15 cellular contexts compared by ENCODE assay signal in the genomic region with DNA sequence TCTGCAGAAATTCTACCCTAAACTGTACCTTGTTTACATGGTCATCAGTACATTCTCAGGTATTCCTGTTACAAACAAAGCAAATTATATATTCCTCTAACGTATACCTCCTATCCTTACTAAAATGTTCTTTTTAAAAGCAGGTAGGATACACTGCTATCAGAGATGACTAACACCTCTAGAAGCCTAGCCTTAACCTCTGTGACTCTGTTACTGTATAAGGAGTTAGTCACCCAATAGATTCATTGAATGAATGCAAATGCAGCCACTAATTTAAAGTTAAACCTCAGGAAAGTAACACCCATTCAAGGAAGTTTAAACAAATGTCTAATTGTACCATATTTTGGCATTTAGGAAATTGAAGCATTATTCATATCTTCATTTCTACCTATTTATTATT.
DNase-seq lines count a peak whose midpoint lies in the region; ATAC-seq, FAIRE-seq and TF ChIP-seq lines count a peak whose summit lies in the region.
"Had no signal": no experiment of that assay in that cellular context is flagged by ENCODE, and none has a peak within 500 bp of the region (broad histone marks: within the 10 kb centered on the region; RNA-seq: fewer than 3 reads in every experiment).

No MANE protein-coding gene starts in this region.

- peaks cover 12% of the 10 kb centered on the region for H3K4me1 Mint-ChIP-seq in activated T-cell treated with anti-CD3 and anti-CD28 coated beads, Interleukin-2, amount 50 U/mL, for 72 hours (ENCODE audit: low read depth)
- H3K4me1 Mint-ChIP-seq in stimulated activated naive B cell treated with anti-CD40 and anti-IgM and Interleukin-4, amounts not matched to agents 10 μg/mL and 1 μg/mL and 100 μg/mL, for 72 hours = peaks cover 54 to 75% of the 10 kb centered on the region in 2 donors

- H3K4me3 Mint-ChIP-seq in activated T-cell treated with anti-CD3 and anti-CD28 coated beads, Interleukin-2, amount 50 U/mL, for 72 hours = no peak overlapping the region
- H3K4me3 Mint-ChIP-seq in stimulated activated naive B cell treated with anti-CD40 and anti-IgM and Interleukin-4, amounts not matched to agents 10 μg/mL and 1 μg/mL and 100 μg/mL, for 72 hours = no peak overlapping the region

- TF ChIP-seq CTCF in bronchial epithelial cell (IDR thresholded peaks at IDR 0.05; ENCODE audit: insufficient read depth, low read length, severe bottlenecking) = no peak

- no peak overlapping the region for H3K4me3 ChIP-seq in bronchial epithelial cell (ENCODE audit: low read depth, low read length)
- H3K4me3 ChIP-seq: MG63 had no signal

- H3K9me3 Mint-ChIP-seq in activated T-cell treated with anti-CD3 and anti-CD28 coated beads, Interleukin-2, amount 50 U/mL, for 72 hours = peaks cover 4% of the 10 kb centered on the region in 2 donors
- H3K9me3 Mint-ChIP-seq in stimulated activated naive B cell treated with anti-CD40 and anti-IgM and Interleukin-4, amounts not matched to agents 10 μg/mL and 1 μg/mL and 100 μg/mL, for 72 hours = peaks cover 6% of the 10 kb centered on the region in 2 donors

- no peak for FAIRE-seq in bronchial epithelial cell (lab: Jason Lieb, UNC)
- FAIRE-seq: A204.1, GM18507 had no signal

- no peak for TF ChIP-seq POLR2A in GM18505 (IDR thresholded peaks at IDR 0.05; ENCODE audit: borderline replicate concordance, extremely low read depth, insufficient read depth, insufficient read length)

- peaks cover 2 to 7% of the 10 kb centered on the region in 2 donors for H3K36me3 Mint-ChIP-seq in activated T-cell treated with anti-CD3 and anti-CD28 coated beads, Interleukin-2, amount 50 U/mL, for 72 hours (ENCODE audit: insufficient read depth in 2 of 2)
- peaks cover 38 to 64% of the 10 kb centered on the region in 2 donors for H3K36me3 Mint-ChIP-seq in stimulated activated naive B cell treated with anti-CD40 and anti-IgM and Interleukin-4, amounts not matched to agents 10 μg/mL and 1 μg/mL and 100 μg/mL, for 72 hours

- H3K27ac Mint-ChIP-seq in activated T-cell treated with anti-CD3 and anti-CD28 coated beads, Interleukin-2, amount 50 U/mL, for 72 hours = no peak overlapping the region
- H3K27ac Mint-ChIP-seq in stimulated activated naive B cell treated with anti-CD40 and anti-IgM and Interleukin-4, amounts not matched to agents 10 μg/mL and 1 μg/mL and 100 μg/mL, for 72 hours = peak overlapping the region; percentile 7

- ATAC-seq in activated T-cell treated with anti-CD3 and anti-CD28 coated beads, Interleukin-2, amount 50 U/mL, for 72 hours (replicated peaks in 1 of 2) = peak; percentile 52 to 60
- ATAC-seq in stimulated activated naive B cell treated with anti-CD40 and anti-IgM and Interleukin-4, amounts not matched to agents 10 μg/mL and 1 μg/mL and 100 μg/mL, for 72 hours (replicated peaks) = peak in 1 of 2 donors; percentile 54
- no peak for ATAC-seq in GM18505 (IDR thresholded peaks at IDR 0.05; ENCODE audit: unreplicated experiment)

- H3K27me3 Mint-ChIP-seq in activated T-cell treated with anti-CD3 and anti-CD28 coated beads, Interleukin-2, amount 50 U/mL, for 72 hours (ENCODE audit: low read depth) = no peaks in the 10 kb centered on the region
- H3K27me3 Mint-ChIP-seq in stimulated activated naive B cell treated with anti-CD40 and anti-IgM and Interleukin-4, amounts not matched to agents 10 μg/mL and 1 μg/mL and 100 μg/mL, for 72 hours = no peaks in the 10 kb centered on the region

- H3K36me3 ChIP-seq in bronchial epithelial cell (ENCODE audit: control insufficient read depth, insufficient read depth, low read length) = no peaks in the 10 kb centered on the region
- H3K36me3 ChIP-seq: MG63 had no signal

- DNase-seq in activated T-cell treated with anti-CD3 and anti-CD28 coated beads, Interleukin-2, amount 50 U/mL, for 72 hours = no peak
- no peak for DNase-seq in activated T-cell treated with anti-CD3 and anti-CD28 coated beads, Interleukin-2, amount 50 U/mL, for 48 hours
- peak; percentile 9 for DNase-seq in HCEC 1CT
- peak; percentile 62 for DNase-seq in bronchial epithelial cell (ENCODE audit: low read depth)
- DNase-seq in stimulated activated naive B cell treated with anti-CD40 and anti-IgM and Interleukin-4, amounts not matched to agents 10 μg/mL and 1 μg/mL and 100 μg/mL, for 72 hours = no peak
- DNase-seq in DMS79 (lab: John Stamatoyannopoulos, UW) = no peak
- no peak for DNase-seq in activated effector memory CD4-positive, alpha-beta T cell treated with Interleukin-2 at 50 U/mL for 16 hours
- DNase-seq: Caco-2, MG63, NCI-H1092 treated with DMSO at 0.1 percent for 48 hours, NCI-H1694, NCI-H524 had no signal

- no peaks in the 10 kb centered on the region for H3K27me3 ChIP-seq in bronchial epithelial cell (ENCODE audit: control insufficient read depth, insufficient read depth, low read length)
- H3K27me3 ChIP-seq: MG63 had no signal

Comparison
In these comparisons a context has a peak if more than half of its experiments do, and no peak if none do; other contexts are left out.
1. DNase-seq: peak in HCEC 1CT (single experiment) and bronchial epithelial cell (single experiment); none in activated T-cell treated with anti-CD3 and anti-CD28 coated beads, Interleukin-2, amount 50 U/mL, for 72 hours (0 of 2), activated T-cell treated with anti-CD3 and anti-CD28 coated beads, Interleukin-2, amount 50 U/mL, for 48 hours (0 of 2), stimulated activated naive B cell treated with anti-CD40 and anti-IgM and Interleukin-4, amounts not matched to agents 10 μg/mL and 1 μg/mL and 100 μg/mL, for 72 hours (single experiment), DMS79 (single experiment) and activated effector memory CD4-positive, alpha-beta T cell treated with Interleukin-2 at 50 U/mL for 16 hours (single experiment).